Comparison of ENCODE assay signal across 16 cellular contexts in genomic region chr17:13503526-13503925, GRCh38.
DNase-seq lines count a peak whose midpoint lies in the region; ATAC-seq and TF ChIP-seq lines count a peak whose summit lies in the region.
"Had no signal": no experiment of that assay in that cellular context is flagged by ENCODE, and none has a peak within 500 bp of the region (broad histone marks: within the 10 kb centered on the region; RNA-seq: fewer than 3 reads in every experiment).

No MANE protein-coding gene starts in this region.

- H3K36me3 Mint-ChIP-seq in HFFc6 (ENCODE audit: low read depth): peaks cover 50% of the 10 kb centered on the region
- H3K36me3 Mint-ChIP-seq: CD4-positive, CD25-positive, alpha-beta regulatory T cell had no signal

- H3K27me3 Mint-ChIP-seq in HFFc6 (ENCODE audit: insufficient read depth): no peaks in the 10 kb centered on the region; the same call in 1 of the 2 replicates
- H3K27me3 Mint-ChIP-seq: CD4-positive, CD25-positive, alpha-beta regulatory T cell had no signal

- CTCF ChIA-PET in PC-3 (lab: Charles Lee): no interaction called here

- no peaks in the 10 kb centered on the region for H3K9me2 ChIP-seq in PC-3 (replicated peaks; ENCODE audit: low read length)

- H3K9me3 Mint-ChIP-seq in HFFc6: no peaks in the 10 kb centered on the region

- H3K27me3 ChIP-seq in PC-3 (ENCODE audit: low read length): no peaks in the 10 kb centered on the region
- no peaks in the 10 kb centered on the region for H3K27me3 ChIP-seq in SJCRH30
- H3K27me3 ChIP-seq: BLaER1 had no signal

- H3K79me2 ChIP-seq in PC-3 (ENCODE audit: low read length): no peaks in the 10 kb centered on the region

- H3K4me1 ChIP-seq in PC-3 (ENCODE audit: insufficient read depth, low read length) (no peaks in the 10 kb centered on the region), SJCRH30 (no peaks in the 10 kb centered on the region)
- H3K4me1 ChIP-seq: BLaER1 had no signal

- H3K9me3 ChIP-seq in PC-3 (ENCODE audit: low read length) (no peaks in the 10 kb centered on the region), SJCRH30 (replicated peaks) (no peaks in the 10 kb centered on the region; the same call in 1 of the 2 replicates)
- H3K9me3 ChIP-seq: BLaER1 had no signal

- no peaks in the 10 kb centered on the region for H4K20me1 ChIP-seq in PC-3 (ENCODE audit: low read length)
- H4K20me1 ChIP-seq: BLaER1 had no signal

- peak overlapping the region; percentile 31 for H3K27ac Mint-ChIP-seq in HFFc6
- H3K27ac Mint-ChIP-seq: CD4-positive, CD25-positive, alpha-beta regulatory T cell had no signal

- H3F3A ChIP-seq in PC-3 (ENCODE audit: low read length, unreplicated experiment): no peaks in the 10 kb centered on the region

- H2AFZ ChIP-seq in PC-3 (ENCODE audit: low read length): no peak overlapping the region

- DNase-seq in ACHN (peak; percentile 18), HFFc6 (no peak), PC-3 (peak; percentile 28), astrocyte of the hippocampus (ENCODE audit: low read depth, low spot score) (peak; percentile 22), lower leg skin (ENCODE audit: low spot score in 2 of 2) (no peak), DMS 273 (lab: John Stamatoyannopoulos, UW; ENCODE audit: unreplicated experiment) (no peak), SJCRH30 (no peak)
- DNase-seq: AML-193; Calu3; CD4-positive, CD25-positive, alpha-beta regulatory T cell; DMS79; H7; KBM-7 had no signal

- no peak overlapping the region for H3K4me2 ChIP-seq in PC-3 (ENCODE audit: low read length)
- H3K4me2 ChIP-seq: BLaER1 had no signal

- H3K36me3 ChIP-seq in PC-3 (ENCODE audit: low read depth, low read length) (no peaks in the 10 kb centered on the region; the same call in 1 of the 2 replicates), SJCRH30 (no peaks in the 10 kb centered on the region)
- H3K36me3 ChIP-seq: BLaER1 had no signal

- H3K4me3 ChIP-seq in PC-3 (ENCODE audit: low read length) (no peak overlapping the region), lower leg skin (ENCODE audit: low read depth, poor library complexity, severe bottlenecking) (no peak overlapping the region), SJCRH30 (no peak overlapping the region)
- H3K4me3 ChIP-seq: BLaER1 had no signal

- POLR2A ChIA-PET in PC-3 (lab: Charles Lee; ENCODE audit: unreplicated experiment): no interaction called here

- H3K27ac ChIP-seq in PC-3 (ENCODE audit: low read length): no peak overlapping the region
- no peak overlapping the region for H3K27ac ChIP-seq in SJCRH30
- H3K27ac ChIP-seq: 22Rv1, BLaER1 had no signal

- no peak for TF ChIP-seq POLR2A in lower leg skin (IDR thresholded peaks at IDR 0.05)

- BruUV-seq in PC-3 (replicated peaks; lab: Mats Ljungman, UMichigan): no TSS peak

- in situ Hi-C loops in ACHN (cut with HindIII; ENCODE audit: low pct_ligation_motif_present, low pct_unique_long_range_greater_than_20kb, low sequenced_read_pairs): no loop called here

- 84 to 89% methylated on average over 6 of the region's 6 CpGs for WGBS in lower leg skin, 2 donors

- H3K9ac ChIP-seq in PC-3 (ENCODE audit: low read length): no peak overlapping the region
- H3K9ac ChIP-seq: BLaER1 had no signal

- TF ChIP-seq CTCF in HFFc6 (IDR thresholded peaks at IDR 0.05) (no peak), PC-3 (conservative IDR thresholded peaks at IDR 0.05; ENCODE audit: low read depth, low read length) (no peak), lower leg skin (IDR thresholded peaks at IDR 0.05) (no peak)

- no peak for ATAC-seq in PC-3
- no peak for ATAC-seq in HG03108 (IDR thresholded peaks at IDR 0.05; ENCODE audit: unreplicated experiment)

- no peak overlapping the region for H3K4me3 Mint-ChIP-seq in HFFc6
- H3K4me3 Mint-ChIP-seq: CD4-positive, CD25-positive, alpha-beta regulatory T cell had no signal

- intact Hi-C loops in PC-3 (cut with micrococcal nuclease) (no loop called here), lower leg skin (cut with DNase I; ENCODE audit: low total_unique reads) (no loop called here)

- peaks cover 41% of the 10 kb centered on the region for H3K4me1 Mint-ChIP-seq in HFFc6 (ENCODE audit: low read depth)
- H3K4me1 Mint-ChIP-seq: CD4-positive, CD25-positive, alpha-beta regulatory T cell had no signal

Comparison
In these comparisons a context has a peak if more than half of its experiments do, and no peak if none do; other contexts are left out.
1. DNase-seq: peak in ACHN (single experiment), PC-3 (single experiment) and astrocyte of the hippocampus (single experiment); none in HFFc6 (single experiment), lower leg skin (0 of 2), DMS 273 (single experiment) and SJCRH30 (0 of 2).